Comparison of ENCODE assay signal across 8 cellular contexts in genomic region chr5:149860801-149861322, GRCh38.
A peak's percentile ranks its signal among the peaks of the same experiment; 100 is the strongest.
DNase-seq lines count a peak whose midpoint lies in the region; ATAC-seq and TF ChIP-seq lines count a peak whose summit lies in the region.

No MANE protein-coding gene starts in this region.

- TF ChIP-seq CTCF in GM13977 (IDR thresholded peaks at IDR 0.05; ENCODE audit: extremely low read depth, insufficient read depth, missing control alignments) (no peak), fibroblast of mammary gland (conservative IDR thresholded peaks at IDR 0.05; ENCODE audit: control insufficient read depth, insufficient read depth, low read depth, low read length) (no peak), endothelial cell (IDR thresholded peaks at IDR 0.05; ENCODE audit: unreplicated experiment) (no peak)

- H3K4me1 Mint-ChIP-seq in endothelial cell (ENCODE audit: unreplicated experiment) = peaks cover 14% of the 10 kb centered on the region

- in situ Hi-C loops in GM13977 (cut with MboI; ENCODE audit: low pct_unique_long_range_greater_than_20kb, low sequenced_read_pairs, unreplicated experiment) = no loop called here

- H3K27me3 ChIP-seq in right cardiac atrium (ENCODE audit: control insufficient read depth, insufficient read depth) = no peaks in the 10 kb centered on the region

- no peaks in the 10 kb centered on the region for H3K9me3 Mint-ChIP-seq in endothelial cell (ENCODE audit: unreplicated experiment)

- no peak overlapping the region for H3K27ac ChIP-seq in right cardiac atrium (ENCODE audit: low read length)

- no peaks in the 10 kb centered on the region for H3K36me3 Mint-ChIP-seq in endothelial cell (ENCODE audit: low read depth, unreplicated experiment)

- peaks cover 4% of the 10 kb centered on the region for H3K27me3 Mint-ChIP-seq in endothelial cell (ENCODE audit: unreplicated experiment)

- no peaks in the 10 kb centered on the region for H3K4me1 ChIP-seq in right cardiac atrium (ENCODE audit: control insufficient read depth, insufficient read depth, low read length)

- peak; percentile 58 for DNase-seq in GM13977 (ENCODE audit: low spot score)
- DNase-seq in HT1080 (ENCODE audit: low read depth) = peak; percentile 90
- peak; percentile 53 for DNase-seq in fibroblast of mammary gland (ENCODE audit: low read depth)
- no peak for DNase-seq in SKM-1 treated with dmso at 0.1 percent for 144 hours (lab: John Stamatoyannopoulos, UW; ENCODE audit: unreplicated experiment)
- DNase-seq in OCI-M2 (lab: John Stamatoyannopoulos, UW; ENCODE audit: unreplicated experiment) = no peak
- no peak for DNase-seq in endothelial cell (ENCODE audit: low spot score)
- no peak for DNase-seq in right cardiac atrium

- H3K4me3 ChIP-seq in fibroblast of mammary gland (ENCODE audit: control insufficient read depth, low read depth, low read length) = no peak overlapping the region
- H3K4me3 ChIP-seq in right cardiac atrium (ENCODE audit: low read length) = no peak overlapping the region

- ATAC-seq in GM21529 (IDR thresholded peaks at IDR 0.05; ENCODE audit: unreplicated experiment) = peak; percentile 92
- no peak for ATAC-seq in right cardiac atrium

- 56% methylated on average over 7 of the region's 7 CpGs for WGBS in right cardiac atrium

- H3K27ac Mint-ChIP-seq in endothelial cell (ENCODE audit: unreplicated experiment) = no peak overlapping the region

- H3K4me3 Mint-ChIP-seq in endothelial cell (ENCODE audit: unreplicated experiment) = no peak overlapping the region

- no peaks in the 10 kb centered on the region for H3K9me3 ChIP-seq in right cardiac atrium (ENCODE audit: control insufficient read depth, low read length)

- intact Hi-C loops in right cardiac atrium (cut with DNase I) = no loop called here

Comparison
In these comparisons a context has a peak if more than half of its experiments do, and no peak if none do; other contexts are left out.
1. DNase-seq: peak in GM13977 (single experiment), HT1080 (single experiment) and fibroblast of mammary gland (single experiment); none in SKM-1 treated with dmso at 0.1 percent for 144 hours (single experiment), OCI-M2 (single experiment), endothelial cell (single experiment) and right cardiac atrium (0 of 3).